ENCODE assay signal across 20 cellular contexts in genomic region chr19:43673702-43674629, GRCh38. TPM values are rescaled to one million over a fixed set of nuclear protein-coding genes. Genes with fewer than 3 reads are reported as not detected.
A peak's percentile ranks its signal among the peaks of the same experiment; 100 is the strongest.
DNase-seq lines count a peak whose midpoint lies in the region; ATAC-seq, FAIRE-seq and TF ChIP-seq lines count a peak whose summit lies in the region.
"Had no signal": no experiment of that assay in that cellular context is flagged by ENCODE, and none has a peak within 500 bp of the region (broad histone marks: within the 10 kb centered on the region; RNA-seq: fewer than 3 reads in every experiment).

No MANE protein-coding gene starts in this region.

- no peak for DNase-seq in left ventricle myocardium inferior
- no peak for DNase-seq in Right ventricle myocardium inferior (ENCODE audit: missing footprints)
- no peak for DNase-seq in astrocyte (ENCODE audit: low read depth)
- peak; percentile 85 for DNase-seq in mesendoderm
- DNase-seq in upper lobe of left lung = peak in 1 of 2 donors; percentile 77
- no peak for DNase-seq in thyroid gland
- DNase-seq in psoas muscle = no peak
- DNase-seq: activated naive CD8-positive, alpha-beta T cell treated with anti-CD3 and anti-CD28 coated beads, Interleukin-2, amount 10 ng/mL, durations not matched to agents 7 days and 5 days; activated T-cell treated with anti-CD3 and anti-CD28 coated beads, Interleukin-2, amount 50 U/mL, for 4 hours; Caco-2; NCI-H2081 treated with DMSO at 0.1 percent for 48 hours; NCI-H774; T1000 had no signal

- no peak overlapping the region for H2AK5ac ChIP-seq in mesendoderm (ENCODE audit: low read length)

- no peak overlapping the region for H2AFZ ChIP-seq in astrocyte (ENCODE audit: low read depth, low read length)

- H3K27me3 ChIP-seq in left ventricle myocardium inferior (ENCODE audit: low read depth) (no peaks in the 10 kb centered on the region), astrocyte (ENCODE audit: insufficient read depth, low read length) (no peaks in the 10 kb centered on the region), mesendoderm (ENCODE audit: insufficient read depth, low read length, poor library complexity) (no peaks in the 10 kb centered on the region), upper lobe of left lung (no peaks in the 10 kb centered on the region), thyroid gland (no peaks in the 10 kb centered on the region), psoas muscle (ENCODE audit: insufficient read depth in 3 of 3, low read length in 2 of 3) (peaks cover 0 to 41% (median 8%) of the 10 kb centered on the region in 3 donors)
- H3K27me3 ChIP-seq: gastroesophageal sphincter, pancreas, suprapubic skin had no signal

- no peak overlapping the region for H2BK5ac ChIP-seq in mesendoderm (ENCODE audit: low read length)

- no peak overlapping the region for H3K56ac ChIP-seq in mesendoderm (ENCODE audit: low read length)

- no peak overlapping the region for H3K23ac ChIP-seq in mesendoderm (ENCODE audit: low read length)

- TF ChIP-seq POLR2A in upper lobe of left lung (IDR thresholded peaks at IDR 0.05) (no peak), thyroid gland (IDR thresholded peaks at IDR 0.05) (no peak)

- no peaks in the 10 kb centered on the region for H3K27me3 Mint-ChIP-seq in astrocyte (ENCODE audit: low read depth, unreplicated experiment)

- H3K27ac ChIP-seq in left ventricle myocardium inferior (replicated peaks) = peak overlapping the region; percentile 27
- H3K27ac ChIP-seq in astrocyte (ENCODE audit: low read depth, low read length) = no peak overlapping the region
- H3K27ac ChIP-seq in mesendoderm (ENCODE audit: low read depth, low read length) = no peak overlapping the region
- H3K27ac ChIP-seq in upper lobe of left lung = peak overlapping the region; percentile 79 to 92 (median 86)
- H3K27ac ChIP-seq in thyroid gland = no peak overlapping the region
- no peak overlapping the region for H3K27ac ChIP-seq in psoas muscle
- H3K27ac ChIP-seq: cardiac muscle cell had no signal

- no peak overlapping the region for H2BK120ac ChIP-seq in mesendoderm (ENCODE audit: low read depth, low read length)

- intact Hi-C loops in left ventricle myocardium inferior (cut with micrococcal nuclease) (no loop called here), Right ventricle myocardium inferior (cut with DNase I) (no loop called here), thyroid gland (cut with DNase I) (no loop called here), psoas muscle (cut with DNase I) (no loop called here)

- no peak overlapping the region for H3K4ac ChIP-seq in mesendoderm (ENCODE audit: low read depth, low read length)

- H3K4me1 ChIP-seq in left ventricle myocardium inferior = peaks cover 18% of the 10 kb centered on the region
- H3K4me1 ChIP-seq in astrocyte (ENCODE audit: insufficient read depth, low read length) = peaks cover 26% of the 10 kb centered on the region
- peaks cover 5% of the 10 kb centered on the region for H3K4me1 ChIP-seq in mesendoderm (ENCODE audit: control insufficient read depth, low read depth, low read length)
- H3K4me1 ChIP-seq in upper lobe of left lung = peaks cover 11 to 40% (median 23%) of the 10 kb centered on the region in 4 donors
- H3K4me1 ChIP-seq in thyroid gland = peaks cover 6 to 9% of the 10 kb centered on the region in 2 donors
- H3K4me1 ChIP-seq in psoas muscle = peaks cover 4% of the 10 kb centered on the region

- H4K8ac ChIP-seq in mesendoderm (ENCODE audit: low read depth, low read length) = no peak overlapping the region

- no peak for FAIRE-seq in astrocyte (lab: Jason Lieb, UNC)
- FAIRE-seq: G401.6, pancreas had no signal

- peak overlapping the region; percentile 11 for H3K4me2 ChIP-seq in astrocyte (ENCODE audit: low read length)
- no peak overlapping the region for H3K4me2 ChIP-seq in mesendoderm (ENCODE audit: low read length)

- no peaks in the 10 kb centered on the region for H3K79me1 ChIP-seq in mesendoderm (ENCODE audit: low read length)

- H3K4me3 ChIP-seq in left ventricle myocardium inferior (no peak overlapping the region), astrocyte (ENCODE audit: insufficient read depth, low read depth, low read length) (no peak overlapping the region), mesendoderm (ENCODE audit: low read length) (no peak overlapping the region), upper lobe of left lung (no peak overlapping the region), thyroid gland (replicated peaks in 1 of 3) (no peak overlapping the region), psoas muscle (no peak overlapping the region)
- H3K4me3 ChIP-seq: cardiac muscle cell, gastroesophageal sphincter, pancreas, suprapubic skin had no signal

- H3K36me3 Mint-ChIP-seq in astrocyte (ENCODE audit: low read depth, unreplicated experiment) = no peaks in the 10 kb centered on the region
- H3K36me3 Mint-ChIP-seq: activated naive CD8-positive, alpha-beta T cell treated with anti-CD3 and anti-CD28 coated beads, Interleukin-2, amount 10 ng/mL, durations not matched to agents 7 days and 5 days had no signal

- H4K20me1 ChIP-seq in astrocyte (ENCODE audit: insufficient read depth, low read length) = no peaks in the 10 kb centered on the region

- H3K36me3 ChIP-seq in left ventricle myocardium inferior (no peaks in the 10 kb centered on the region), astrocyte (ENCODE audit: insufficient read depth, low read length) (no peaks in the 10 kb centered on the region), mesendoderm (ENCODE audit: control insufficient read depth, insufficient read depth, low read length) (no peaks in the 10 kb centered on the region), upper lobe of left lung (no peaks in the 10 kb centered on the region), thyroid gland (no peaks in the 10 kb centered on the region), psoas muscle (ENCODE audit: insufficient read depth in 1 of 2, low read depth in 1 of 2) (no peaks in the 10 kb centered on the region)
- H3K36me3 ChIP-seq: cardiac muscle cell, gastroesophageal sphincter, pancreas, suprapubic skin had no signal

- H3K4me1 Mint-ChIP-seq in astrocyte (ENCODE audit: low read depth, unreplicated experiment) = peaks cover 18% of the 10 kb centered on the region

- TF ChIP-seq EP300 in upper lobe of left lung (IDR thresholded peaks at IDR 0.05) = no peak

- H3K4me3 Mint-ChIP-seq in astrocyte (ENCODE audit: unreplicated experiment) = no peak overlapping the region
- H3K4me3 Mint-ChIP-seq: activated naive CD8-positive, alpha-beta T cell treated with anti-CD3 and anti-CD28 coated beads, Interleukin-2, amount 10 ng/mL, durations not matched to agents 7 days and 5 days; activated T-cell treated with anti-CD3 and anti-CD28 coated beads, Interleukin-2, amount 50 U/mL, for 4 hours had no signal

- no peak overlapping the region for H3K18ac ChIP-seq in mesendoderm (ENCODE audit: low read length)

- H3K9ac ChIP-seq in astrocyte (ENCODE audit: low read length) (no peak overlapping the region), mesendoderm (ENCODE audit: low read length) (no peak overlapping the region)

- H3K9me3 ChIP-seq in left ventricle myocardium inferior (replicated peaks) (no peaks in the 10 kb centered on the region), astrocyte (ENCODE audit: insufficient read depth, low read depth, low read length) (no peaks in the 10 kb centered on the region), upper lobe of left lung (no peaks in the 10 kb centered on the region), thyroid gland (no peaks in the 10 kb centered on the region), psoas muscle (no peaks in the 10 kb centered on the region)
- H3K9me3 ChIP-seq: Caco-2, gastroesophageal sphincter, pancreas, suprapubic skin had no signal

- TF ChIP-seq CTCF in left ventricle myocardium inferior (IDR thresholded peaks at IDR 0.05; ENCODE audit: borderline replicate concordance) (no peak), astrocyte (IDR thresholded peaks at IDR 0.05; ENCODE audit: insufficient read depth, low read depth, low read length) (no peak), upper lobe of left lung (IDR thresholded peaks at IDR 0.05) (no peak), thyroid gland (IDR thresholded peaks at IDR 0.05) (no peak), psoas muscle (IDR thresholded peaks at IDR 0.05) (no peak)

- H3K9me3 Mint-ChIP-seq in astrocyte (ENCODE audit: unreplicated experiment) = no peaks in the 10 kb centered on the region
- H3K9me3 Mint-ChIP-seq: activated naive CD8-positive, alpha-beta T cell treated with anti-CD3 and anti-CD28 coated beads, Interleukin-2, amount 10 ng/mL, durations not matched to agents 7 days and 5 days; activated T-cell treated with anti-CD3 and anti-CD28 coated beads, Interleukin-2, amount 50 U/mL, for 4 hours had no signal

- H3K27ac Mint-ChIP-seq in astrocyte (ENCODE audit: unreplicated experiment) = no peak overlapping the region

- no CpG with 5 or more reads among the region's 11 CpGs for WGBS in mesendoderm (ENCODE audit: extremely low coverage, insufficient coverage, low lambda C conversion rate)
- 79 to 91% methylated on average over 11 of the region's 11 CpGs for WGBS in upper lobe of left lung, 2 donors
- 88 to 92% methylated on average over 11 of the region's 11 CpGs for whole genome bisulfite sequencing in thyroid gland, 2 donors
- WGBS in psoas muscle, 3 donors = 86 to 88% (median 88%) methylated on average over 11 of the region's 11 CpGs

- ATAC-seq in Right ventricle myocardium inferior (no peak), upper lobe of left lung (ENCODE audit: low FRiP score in 2 of 2) (peak; percentile 43 to 44), GM18907 (IDR thresholded peaks at IDR 0.05; ENCODE audit: unreplicated experiment) (no peak), psoas muscle (no peak)
- ATAC-seq: gastroesophageal sphincter had no signal

- no peak overlapping the region for H4K5ac ChIP-seq in mesendoderm (ENCODE audit: low read length)

- H3K79me2 ChIP-seq in astrocyte (ENCODE audit: insufficient read depth, low read length) = peaks cover 8% of the 10 kb centered on the region
- no peaks in the 10 kb centered on the region for H3K79me2 ChIP-seq in mesendoderm (ENCODE audit: control insufficient read depth, insufficient read depth, low read length)

- peak overlapping the region; percentile 59 for H2BK15ac ChIP-seq in mesendoderm (replicated peaks; ENCODE audit: low read depth)

RNA-seq across cellular contexts. Expression of gene PLAUR, which starts 4.0 kb away (rescaled TPM):
- total RNA-seq in left ventricle myocardium inferior (3.5 TPM), Right ventricle myocardium inferior (3.8 TPM), astrocyte (112 and 116 TPM in 2 replicates), upper lobe of left lung (100 to 1,000 TPM in 4 of 6 donors, 10 to 100 TPM in 2; 48.4 to 179 (median 104) TPM), thyroid gland (10 to 100 TPM in 1 of 4 donors, 1 to 10 TPM in 3; 2.4 to 21.1 (median 4.5) TPM), psoas muscle (1 to 10 TPM; 1.8 to 6.1 (median 3.9) TPM)
- 11.2 TPM for polyA plus RNA-seq in mesendoderm (2013, experiment 1 of 2)
- polyA plus RNA-seq in mesendoderm (2013, experiment 2 of 2) = 10.8 TPM
- 1 to 10 TPM; 1.0 to 9.7 (median 2.5) TPM for polyA plus RNA-seq in psoas muscle

RNA-seq across cellular contexts. Expression of gene CADM4, which starts 34.3 kb away (rescaled TPM):
- total RNA-seq in left ventricle myocardium inferior (6.9 TPM), Right ventricle myocardium inferior (9.7 TPM), astrocyte (40.8 and 52.1 TPM in 2 replicates), upper lobe of left lung (1 to 10 TPM; 6.2 to 9.2 (median 7.8) TPM), thyroid gland (10 to 100 TPM in 1 of 4 donors, 1 to 10 TPM in 3; 2.3 to 11.9 (median 3.4) TPM), psoas muscle (10 to 100 TPM in 1 of 4 donors, 1 to 10 TPM in 3; 4.4 to 10.6 (median 5.0) TPM)
- 9.1 TPM for polyA plus RNA-seq in mesendoderm (2013, experiment 1 of 2)
- polyA plus RNA-seq in mesendoderm (2013, experiment 2 of 2) = 9.5 TPM
- 1 to 10 TPM; 1.8 to 4.7 (median 3.1) TPM for polyA plus RNA-seq in psoas muscle

RNA-seq across cellular contexts. Expression of gene IRGC, which starts 41.9 kb away (rescaled TPM):
- total RNA-seq in left ventricle myocardium inferior (not detected), Right ventricle myocardium inferior (not detected), astrocyte (not detected in 2 replicates), upper lobe of left lung (not detected), thyroid gland (1 to 10 TPM in 1 of 4 donors, not detected in 3; 1.1 TPM), psoas muscle (not detected)
- polyA plus RNA-seq in mesendoderm (2013, experiment 1 of 2) = not detected
- polyA plus RNA-seq in mesendoderm (2013, experiment 2 of 2) = not detected
- not detected for polyA plus RNA-seq in psoas muscle
- total RNA-seq: A673; activated naive CD8-positive, alpha-beta T cell treated with anti-CD3 and anti-CD28 coated beads, Interleukin-2, amount 10 ng/mL, durations not matched to agents 7 days and 5 days; activated T-cell treated with anti-CD3 and anti-CD28 coated beads, Interleukin-2, amount 50 U/mL, for 4 hours; Caco-2; cardiac muscle cell; gastroesophageal sphincter; pancreas; suprapubic skin had no signal
- polyA plus RNA-seq: cardiac muscle cell, pancreas had no signal

RNA-seq across cellular contexts. Expression of gene ZNF428, which starts 54.5 kb away (rescaled TPM):
- total RNA-seq in left ventricle myocardium inferior (32.3 TPM), Right ventricle myocardium inferior (32.9 TPM), astrocyte (53.4 and 54.7 TPM in 2 replicates), upper lobe of left lung (10 to 100 TPM; 10.5 to 37.0 (median 31.4) TPM), thyroid gland (10 to 100 TPM; 28.9 to 61.5 (median 33.5) TPM), psoas muscle (10 to 100 TPM; 17.2 to 39.0 (median 28.0) TPM)
- 8.1 TPM for polyA plus RNA-seq in mesendoderm (2013, experiment 1 of 2)
- polyA plus RNA-seq in mesendoderm (2013, experiment 2 of 2) = 8.6 TPM
- 10 to 100 TPM; 12.4 to 33.5 (median 27.5) TPM for polyA plus RNA-seq in psoas muscle

Comparison
In these comparisons a context has a peak if more than half of its experiments do, and no peak if none do; other contexts are left out.
1. H3K27ac ChIP-seq: peak in left ventricle myocardium inferior (single experiment) and upper lobe of left lung (4 of 4); none in astrocyte (single experiment), mesendoderm (single experiment), thyroid gland (0 of 3) and psoas muscle (single experiment).
2. ATAC-seq: peak in upper lobe of left lung (2 of 2); none in Right ventricle myocardium inferior (single experiment), GM18907 (single experiment) and psoas muscle (0 of 4).